Comparison of ENCODE assay signal across 1 cellular context in genomic region chr12:57570438-57570837, GRCh38. TPM values are rescaled to one million over a fixed set of nuclear protein-coding genes. Genes with fewer than 3 reads are reported as not detected.
"Had no signal": no experiment of that assay in that cellular context is flagged by ENCODE, and none has a peak within 500 bp of the region (broad histone marks: within the 10 kb centered on the region; RNA-seq: fewer than 3 reads in every experiment).

No MANE protein-coding gene starts in this region.

RNA-seq across cellular contexts. Expression of gene KIF5A, which starts 20.6 kb away (rescaled TPM):
- total RNA-seq: myocyte had no signal
